Comparison of ENCODE assay signal across 1 cellular context in the genomic region with DNA sequence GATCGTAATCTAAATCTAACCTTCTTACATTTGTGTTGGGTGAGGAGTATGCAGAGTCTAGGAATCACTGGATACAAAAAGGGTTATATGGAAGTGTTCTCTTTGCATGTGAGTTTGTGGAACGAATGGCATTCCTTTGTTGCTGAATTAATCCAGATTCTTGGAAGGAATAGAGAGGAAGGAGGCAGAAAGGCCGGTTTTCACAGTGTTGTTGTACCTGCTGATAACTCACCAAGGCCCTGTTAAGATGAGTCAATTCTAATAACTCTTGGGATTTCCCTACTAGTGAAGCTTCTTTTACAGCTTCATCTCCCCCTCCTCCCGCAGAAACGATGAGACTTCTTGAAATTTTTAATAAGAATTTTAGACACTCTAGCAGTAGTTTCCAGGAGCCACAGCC.
TF ChIP-seq lines count a peak whose summit lies in the region.

No MANE protein-coding gene starts in this region.

TF ChIP-seq in WTC11, 78 proteins besides CTCF, POLR2A, EP300 and RAD21:
- TF ChIP-seq, protein P1, sequence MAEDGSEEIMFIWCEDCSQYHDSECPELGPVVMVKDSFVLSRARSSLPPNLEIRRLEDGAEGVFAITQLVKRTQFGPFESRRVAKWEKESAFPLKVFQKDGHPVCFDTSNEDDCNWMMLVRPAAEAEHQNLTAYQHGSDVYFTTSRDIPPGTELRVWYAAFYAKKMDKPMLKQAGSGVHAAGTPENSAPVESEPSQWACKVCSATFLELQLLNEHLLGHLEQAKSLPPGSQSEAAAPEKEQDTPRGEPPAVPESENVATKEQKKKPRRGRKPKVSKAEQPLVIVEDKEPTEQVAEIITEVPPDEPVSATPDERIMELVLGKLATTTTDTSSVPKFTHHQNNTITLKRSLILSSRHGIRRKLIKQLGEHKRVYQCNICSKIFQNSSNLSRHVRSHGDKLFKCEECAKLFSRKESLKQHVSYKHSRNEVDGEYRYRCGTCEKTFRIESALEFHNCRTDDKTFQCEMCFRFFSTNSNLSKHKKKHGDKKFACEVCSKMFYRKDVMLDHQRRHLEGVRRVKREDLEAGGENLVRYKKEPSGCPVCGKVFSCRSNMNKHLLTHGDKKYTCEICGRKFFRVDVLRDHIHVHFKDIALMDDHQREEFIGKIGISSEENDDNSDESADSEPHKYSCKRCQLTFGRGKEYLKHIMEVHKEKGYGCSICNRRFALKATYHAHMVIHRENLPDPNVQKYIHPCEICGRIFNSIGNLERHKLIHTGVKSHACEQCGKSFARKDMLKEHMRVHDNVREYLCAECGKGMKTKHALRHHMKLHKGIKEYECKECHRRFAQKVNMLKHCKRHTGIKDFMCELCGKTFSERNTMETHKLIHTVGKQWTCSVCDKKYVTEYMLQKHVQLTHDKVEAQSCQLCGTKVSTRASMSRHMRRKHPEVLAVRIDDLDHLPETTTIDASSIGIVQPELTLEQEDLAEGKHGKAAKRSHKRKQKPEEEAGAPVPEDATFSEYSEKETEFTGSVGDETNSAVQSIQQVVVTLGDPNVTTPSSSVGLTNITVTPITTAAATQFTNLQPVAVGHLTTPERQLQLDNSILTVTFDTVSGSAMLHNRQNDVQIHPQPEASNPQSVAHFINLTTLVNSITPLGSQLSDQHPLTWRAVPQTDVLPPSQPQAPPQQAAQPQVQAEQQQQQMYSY (CRISPR knock-in tag; IDR thresholded peaks at IDR 0.05): no peak
- TF ChIP-seq NFYB (CRISPR knock-in tag; conservative IDR thresholded peaks at IDR 0.05; ENCODE audit: low read depth): no peak
- no peak for TF ChIP-seq ATF6 (CRISPR knock-in tag; IDR thresholded peaks at IDR 0.05)
- TF ChIP-seq, protein P2, sequence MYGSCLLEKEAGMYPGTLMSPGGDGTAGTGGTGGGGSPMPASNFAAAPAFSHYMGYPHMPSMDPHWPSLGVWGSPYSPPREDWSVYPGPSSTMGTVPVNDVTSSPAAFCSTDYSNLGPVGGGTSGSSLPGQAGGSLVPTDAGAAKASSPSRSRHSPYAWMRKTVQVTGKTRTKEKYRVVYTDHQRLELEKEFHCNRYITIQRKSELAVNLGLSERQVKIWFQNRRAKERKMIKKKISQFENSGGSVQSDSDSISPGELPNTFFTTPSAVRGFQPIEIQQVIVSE (CRISPR knock-in tag; IDR thresholded peaks at IDR 0.05; ENCODE audit: borderline replicate concordance): no peak
- no peak for TF ChIP-seq ESRRA (CRISPR knock-in tag; IDR thresholded peaks at IDR 0.05; ENCODE audit: borderline replicate concordance)
